12 cellular contexts compared by ENCODE assay signal in genomic region chr2:219769044-219770030, GRCh38.
DNase-seq lines count a peak whose midpoint lies in the region; ATAC-seq and TF ChIP-seq lines count a peak whose summit lies in the region.
"Had no signal": no experiment of that assay in that cellular context is flagged by ENCODE, and none has a peak within 500 bp of the region (broad histone marks: within the 10 kb centered on the region; RNA-seq: fewer than 3 reads in every experiment).

No MANE protein-coding gene starts in this region.

- TF ChIP-seq POLR2A in adrenal gland (IDR thresholded peaks at IDR 0.05), result no peak

- CTCF ChIA-PET in Caco-2 (lab: Charles Lee), result interaction anchor here (0.6 kb wide), 1 partner anchor 64 kb away, joined by 3 read pairs; no protein-coding TSS in a partner anchor

- no peaks in the 10 kb centered on the region for H3K27me3 ChIP-seq in adrenal gland
- H3K27me3 ChIP-seq in Caco-2 (replicated peaks; ENCODE audit: control insufficient read depth, insufficient read depth, low read length), result peaks cover 2% of the 10 kb centered on the region
- H3K27me3 ChIP-seq: BLaER1 had no signal

- H3K4me3 Mint-ChIP-seq in Caco-2 (ENCODE audit: unreplicated experiment), result no peak overlapping the region
- H3K4me3 Mint-ChIP-seq: H9 had no signal

- H3K27ac Mint-ChIP-seq in Caco-2 (ENCODE audit: unreplicated experiment), result no peak overlapping the region
- H3K27ac Mint-ChIP-seq: H9 had no signal

- intact Hi-C loops in adrenal gland (cut with DNase I) (no loop called here), head of caudate nucleus (cut with DNase I) (no loop called here), Caco-2 (cut with micrococcal nuclease; ENCODE audit: unreplicated experiment) (no loop called here)

- no peaks in the 10 kb centered on the region for H3K36me3 Mint-ChIP-seq in Caco-2 (ENCODE audit: insufficient read depth, unreplicated experiment)

- BruUV-seq in Caco-2 (replicated peaks; lab: Mats Ljungman, UMichigan), result no TSS peak

- 47 to 58% (median 48%) methylated on average over 18 to 19 of the region's 19 CpGs for WGBS in adrenal gland, 4 donors

- H3K36me3 ChIP-seq in adrenal gland (replicated peaks in 1 of 2), result no peaks in the 10 kb centered on the region
- no peaks in the 10 kb centered on the region for H3K36me3 ChIP-seq in Caco-2 (ENCODE audit: control insufficient read depth, insufficient read depth, low read length)
- H3K36me3 ChIP-seq: BLaER1 had no signal

- peaks cover 9% of the 10 kb centered on the region for H3K9me3 Mint-ChIP-seq in Caco-2 (ENCODE audit: unreplicated experiment)

- TF ChIP-seq CTCF in adrenal gland (IDR thresholded peaks at IDR 0.05), result no peak
- no peak for TF ChIP-seq CTCF in omental fat pad (IDR thresholded peaks at IDR 0.05)
- no peak for TF ChIP-seq CTCF in Caco-2 (IDR thresholded peaks at IDR 0.05; ENCODE audit: insufficient read depth in 1 of 2, low read depth in 1 of 2, low read length in 1 of 2, severe bottlenecking in 1 of 2, unreplicated experiment in 1 of 2)

- H3K9me3 ChIP-seq in adrenal gland (replicated peaks in 1 of 3) (no peaks in the 10 kb centered on the region), Caco-2 (no peaks in the 10 kb centered on the region)
- H3K9me3 ChIP-seq: BLaER1 had no signal

- peak; percentile 10 for DNase-seq in EH (ENCODE audit: low read depth)
- DNase-seq in adrenal gland, result peak; percentile 16 to 78 (median 36)
- DNase-seq in head of caudate nucleus, result peak in 27 of 42 donors; percentile 11 to 64 (median 23)
- no peak for DNase-seq in omental fat pad (ENCODE audit: low spot score)
- no peak for DNase-seq in stimulated activated CD4-positive, alpha-beta T cell treated with anti-CD3 and anti-CD28 coated beads, Interleukin-4, amount 100 ng/mL, for 24 hours
- DNase-seq in Caco-2, result no peak
- DNase-seq: H9, NCI-H1105, NCI-H774 had no signal

- POLR2A ChIA-PET in Caco-2 (lab: Charles Lee), result no interaction called here

- H3K27me3 Mint-ChIP-seq in Caco-2 (ENCODE audit: insufficient read depth, unreplicated experiment), result peaks cover 19% of the 10 kb centered on the region

- H3K4me3 ChIP-seq in adrenal gland (no peak overlapping the region), Caco-2 (ENCODE audit: low read depth, low read length) (no peak overlapping the region)
- H3K4me3 ChIP-seq: BLaER1 had no signal

- no peaks in the 10 kb centered on the region for H3K4me1 ChIP-seq in adrenal gland (replicated peaks in 1 of 2)
- H3K4me1 ChIP-seq in Caco-2, result no peaks in the 10 kb centered on the region
- H3K4me1 ChIP-seq: BLaER1 had no signal

- peak overlapping the region in 2 of 5 donors; percentile 38 to 45 for H3K27ac ChIP-seq in adrenal gland
- H3K27ac ChIP-seq: BLaER1 had no signal

- H3K4me1 Mint-ChIP-seq in Caco-2 (ENCODE audit: low read depth, unreplicated experiment), result no peaks in the 10 kb centered on the region
- H3K4me1 Mint-ChIP-seq: H9 had no signal

- ATAC-seq in omental fat pad (ENCODE audit: low FRiP score), result peak; percentile 90
- no peak for ATAC-seq in HG02763 (IDR thresholded peaks at IDR 0.05; ENCODE audit: unreplicated experiment)
- no peak for ATAC-seq in HG02798 (IDR thresholded peaks at IDR 0.05; ENCODE audit: poor library complexity, unreplicated experiment)

Comparison
In these comparisons a context has a peak if more than half of its experiments do, and no peak if none do; other contexts are left out.
1. DNase-seq: peak in EH (single experiment), adrenal gland (7 of 7) and head of caudate nucleus (27 of 42); none in omental fat pad (single experiment), stimulated activated CD4-positive, alpha-beta T cell treated with anti-CD3 and anti-CD28 coated beads, Interleukin-4, amount 100 ng/mL, for 24 hours (single experiment) and Caco-2 (0 of 2).